ENCODE assay signal across 20 cellular contexts in the genomic region with DNA sequence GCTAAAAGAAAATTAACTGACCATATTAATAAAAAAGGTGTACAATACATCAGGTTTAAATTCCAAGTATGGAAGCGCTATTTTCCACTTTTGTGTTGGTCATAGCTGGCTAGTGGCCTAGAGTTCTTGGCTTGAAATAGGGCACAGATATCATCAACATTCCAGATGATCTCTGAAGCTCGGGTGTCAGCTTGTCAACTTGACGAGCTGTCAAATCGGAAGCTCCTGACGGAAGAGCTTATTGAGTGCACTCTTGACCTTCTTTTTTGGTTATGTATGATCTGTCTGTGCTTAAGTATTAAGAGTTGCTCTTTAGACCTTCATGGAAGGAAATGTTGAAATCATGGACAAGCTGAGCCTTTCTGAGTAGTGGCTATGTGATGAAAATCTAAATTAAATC.
DNase-seq lines count a peak whose midpoint lies in the region; ATAC-seq and TF ChIP-seq lines count a peak whose summit lies in the region.
"Had no signal": no experiment of that assay in that cellular context is flagged by ENCODE, and none has a peak within 500 bp of the region (broad histone marks: within the 10 kb centered on the region; RNA-seq: fewer than 3 reads in every experiment).

No MANE protein-coding gene starts in this region.

- H3K4me1 Mint-ChIP-seq in naive thymus-derived CD8-positive, alpha-beta T cell = no peaks in the 10 kb centered on the region
- H3K4me1 Mint-ChIP-seq: CD14-positive monocyte had no signal

- POLR2A ChIA-PET in naive thymus-derived CD8-positive, alpha-beta T cell (lab: Charles Lee) = no interaction called here

- no peaks in the 10 kb centered on the region for H3K36me3 Mint-ChIP-seq in naive thymus-derived CD8-positive, alpha-beta T cell
- H3K36me3 Mint-ChIP-seq: CD14-positive monocyte had no signal

- H3K4me1 ChIP-seq in right cardiac atrium (ENCODE audit: control insufficient read depth, insufficient read depth, low read length) (no peaks in the 10 kb centered on the region), left ventricle myocardium inferior (peaks cover 6% of the 10 kb centered on the region)
- H3K4me1 ChIP-seq: Peyer's patch had no signal

- peaks cover 2% of the 10 kb centered on the region for H3K27me3 ChIP-seq in right cardiac atrium (ENCODE audit: control insufficient read depth, insufficient read depth)
- peaks cover 20% of the 10 kb centered on the region for H3K27me3 ChIP-seq in left ventricle myocardium inferior (ENCODE audit: low read depth)
- no peaks in the 10 kb centered on the region for H3K27me3 ChIP-seq in layer of hippocampus (ENCODE audit: control insufficient read depth, insufficient read depth, low read length)
- H3K27me3 ChIP-seq: Peyer's patch had no signal

- H3K36me3 ChIP-seq in left ventricle myocardium inferior = no peaks in the 10 kb centered on the region
- H3K36me3 ChIP-seq: MG63, Peyer's patch had no signal

- H3K27me3 Mint-ChIP-seq in naive thymus-derived CD8-positive, alpha-beta T cell = peaks cover 2 to 16% (median 8%) of the 10 kb centered on the region in 5 donors

- DNase-seq in right cardiac atrium (no peak), left ventricle myocardium inferior (no peak), NCI-H510A (lab: John Stamatoyannopoulos, UW) (peak; percentile 9)
- no peak for DNase-seq in activated CD4-positive, alpha-beta T cell treated with anti-CD3 and anti-CD28 coated beads, Interleukin-2, amount 50 U/mL, for 4 hours
- DNase-seq in naive thymus-derived CD8-positive, alpha-beta T cell = no peak
- DNase-seq: ACHN, AML-193, COR-L47, EL, H7, MG63, NCI-H1092 treated with DMSO at 0.1 percent for 48 hours, NCI-H1694 treated with DMSO at 0.1 percent for 48 hours, NCI-H2171 treated with DMSO at 0.1 percent for 48 hours, NCI-H524, Peyer's patch, SHP77 treated with DMSO at 0.1 percent for 48 hours had no signal

- no peak overlapping the region for H3K4me3 Mint-ChIP-seq in naive thymus-derived CD8-positive, alpha-beta T cell
- H3K4me3 Mint-ChIP-seq: CD14-positive monocyte had no signal

- TF ChIP-seq CTCF in left ventricle myocardium inferior (IDR thresholded peaks at IDR 0.05; ENCODE audit: borderline replicate concordance) = no peak

- 57% methylated on average over 5 of the region's 5 CpGs for WGBS in right cardiac atrium

- no peaks in the 10 kb centered on the region for H3K9me3 Mint-ChIP-seq in naive thymus-derived CD8-positive, alpha-beta T cell

- H3K9me3 ChIP-seq in right cardiac atrium (ENCODE audit: control insufficient read depth, low read length) = no peaks in the 10 kb centered on the region
- H3K9me3 ChIP-seq in left ventricle myocardium inferior (replicated peaks) = no peaks in the 10 kb centered on the region
- H3K9me3 ChIP-seq: MG63, Peyer's patch had no signal

- H3K4me3 ChIP-seq in right cardiac atrium (ENCODE audit: low read length) (no peak overlapping the region), left ventricle myocardium inferior (no peak overlapping the region)
- H3K4me3 ChIP-seq: MG63, Peyer's patch had no signal

- ATAC-seq in right cardiac atrium (peak; percentile 40 to 56), esophagus mucosa (no peak)
- no peak for ATAC-seq in naive thymus-derived CD8-positive, alpha-beta T cell

- H3K27ac Mint-ChIP-seq in naive thymus-derived CD8-positive, alpha-beta T cell = no peak overlapping the region
- H3K27ac Mint-ChIP-seq: CD14-positive monocyte had no signal

- H3K27ac ChIP-seq in right cardiac atrium (ENCODE audit: low read length) = no peak overlapping the region
- no peak overlapping the region for H3K27ac ChIP-seq in left ventricle myocardium inferior (replicated peaks)
- peak overlapping the region; percentile 31 for H3K27ac ChIP-seq in layer of hippocampus (ENCODE audit: low read depth, low read length)
- H3K27ac ChIP-seq: Peyer's patch had no signal

- intact Hi-C loops in right cardiac atrium (cut with DNase I) = no loop called here
- intact Hi-C loops in left ventricle myocardium inferior (cut with micrococcal nuclease) = no loop called here

Comparison
In these comparisons a context has a peak if more than half of its experiments do, and no peak if none do; other contexts are left out.
1. ATAC-seq: peak in right cardiac atrium (2 of 2); none in esophagus mucosa (single experiment) and naive thymus-derived CD8-positive, alpha-beta T cell (0 of 2).